ENCODE assay signal across 24 cellular contexts in the genomic region with DNA sequence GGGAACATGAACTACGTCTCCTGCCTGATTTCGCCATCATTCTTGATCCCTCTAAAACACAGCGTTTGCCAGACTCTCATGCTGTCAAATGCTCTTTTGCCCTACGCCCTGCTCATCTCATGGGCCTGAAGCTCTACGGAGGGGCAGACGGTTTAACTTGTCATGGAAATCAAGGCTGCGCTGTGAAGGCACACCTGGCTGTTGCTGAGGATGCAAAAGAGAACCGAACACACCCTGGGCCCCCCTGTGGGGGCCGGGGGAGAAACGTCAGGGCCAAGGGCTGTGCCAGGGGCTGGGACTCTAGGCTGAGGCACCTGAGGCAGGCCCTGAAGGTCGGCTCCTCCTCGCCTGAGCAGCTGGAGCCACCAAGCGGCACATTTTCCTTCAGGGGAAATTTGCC.
DNase-seq lines count a peak whose midpoint lies in the region; FAIRE-seq and TF ChIP-seq lines count a peak whose summit lies in the region.
"Had no signal": no experiment of that assay in that cellular context is flagged by ENCODE, and none has a peak within 500 bp of the region (broad histone marks: within the 10 kb centered on the region; RNA-seq: fewer than 3 reads in every experiment).

No MANE protein-coding gene starts in this region.

- peak; percentile 44 for FAIRE-seq in urothelium cell line (lab: Jason Lieb, UNC)
- FAIRE-seq: GM12892, RCC 7860 had no signal

- DNase-seq in activated effector memory CD4-positive, alpha-beta T cell treated with anti-CD3 and anti-CD28 coated beads, Interleukin-2, amount 50 U/mL, for 16 hours, result peak; percentile 54
- DNase-seq in activated effector memory CD4-positive, alpha-beta T cell treated with Interleukin-2 at 50 U/mL for 16 hours, result no peak
- DNase-seq in SK-N-MC (ENCODE audit: low read depth, low spot score) (no peak), osteocyte (ENCODE audit: extremely low spot score, unreplicated experiment) (peak; percentile 72), urothelium cell line (ENCODE audit: low spot score) (no peak), MG63 (no peak), NCI-H1436 treated with DMSO at 0.1 percent for 48 hours (lab: John Stamatoyannopoulos, UW) (no peak)
- no peak for DNase-seq in stimulated activated CD4-positive, alpha-beta T cell treated with anti-CD3 and anti-CD28 coated beads, Interleukin-15, amount 100 ng/mL, for 24 hours
- DNase-seq: 8988T, AML-193, C1 segment of cervical spinal cord, Calu3, DMS153, GOT3, Kasumi-1, NCI-H1417, NCI-H187 treated with DMSO at 0.1 percent for 48 hours, NCI-H2107, NCI-H446 treated with DMSO at 0.1 percent for 48 hours, NCI-H774, Right ventricle myocardium superior had no signal

- H3K4me3 ChIP-seq in SK-N-MC (no peak overlapping the region), MG63 (no peak overlapping the region)

- peaks cover 5% of the 10 kb centered on the region for H3K9me3 Mint-ChIP-seq in osteocyte (ENCODE audit: unreplicated experiment)

- no peak overlapping the region for H3K4me3 Mint-ChIP-seq in osteocyte (ENCODE audit: unreplicated experiment)
- H3K4me3 Mint-ChIP-seq: CD8-positive, alpha-beta memory T cell had no signal

- no peaks in the 10 kb centered on the region for H3K4me1 Mint-ChIP-seq in osteocyte (ENCODE audit: unreplicated experiment)
- H3K4me1 Mint-ChIP-seq: CD8-positive, alpha-beta memory T cell had no signal

- TF ChIP-seq CTCF in osteocyte (IDR thresholded peaks at IDR 0.05), result no peak

- H3K36me3 ChIP-seq in SK-N-MC (ENCODE audit: insufficient read depth, low read length) (no peaks in the 10 kb centered on the region), MG63 (no peaks in the 10 kb centered on the region)

- peak overlapping the region; percentile 93 for H3K27ac ChIP-seq in SK-N-MC

- H3K36me3 Mint-ChIP-seq in osteocyte (ENCODE audit: unreplicated experiment), result no peaks in the 10 kb centered on the region
- H3K36me3 Mint-ChIP-seq: CD8-positive, alpha-beta memory T cell had no signal

- no peaks in the 10 kb centered on the region for H3K27me3 ChIP-seq in MG63

- H3K27me3 Mint-ChIP-seq in osteocyte (ENCODE audit: unreplicated experiment), result no peaks in the 10 kb centered on the region

- H3K27ac Mint-ChIP-seq in osteocyte (ENCODE audit: unreplicated experiment), result no peak overlapping the region
- H3K27ac Mint-ChIP-seq: CD8-positive, alpha-beta memory T cell had no signal

- H3K9me3 ChIP-seq in SK-N-MC (ENCODE audit: low read depth, low read length) (no peaks in the 10 kb centered on the region; the same call in 1 of the 2 replicates), MG63 (no peaks in the 10 kb centered on the region)

- no peak overlapping the region for H3K9ac ChIP-seq in SK-N-MC (ENCODE audit: insufficient read length)

Comparison
In these comparisons a context has a peak if more than half of its experiments do, and no peak if none do; other contexts are left out.
1. DNase-seq: peak in activated effector memory CD4-positive, alpha-beta T cell treated with anti-CD3 and anti-CD28 coated beads, Interleukin-2, amount 50 U/mL, for 16 hours (single experiment) and osteocyte (single experiment); none in activated effector memory CD4-positive, alpha-beta T cell treated with Interleukin-2 at 50 U/mL for 16 hours (single experiment), SK-N-MC (single experiment), urothelium cell line (single experiment), stimulated activated CD4-positive, alpha-beta T cell treated with anti-CD3 and anti-CD28 coated beads, Interleukin-15, amount 100 ng/mL, for 24 hours (single experiment), MG63 (single experiment) and NCI-H1436 treated with DMSO at 0.1 percent for 48 hours (single experiment).